Comparison of ENCODE assay signal across 8 cellular contexts in genomic region chr6:31664790-31665500, GRCh38.
A peak's percentile ranks its signal among the peaks of the same experiment; 100 is the strongest.
DNase-seq lines count a peak whose midpoint lies in the region; ATAC-seq and TF ChIP-seq lines count a peak whose summit lies in the region.

GPANK1 (minus strand) TSS chr6:31664997; CDS start chr6:31664478, 519 bp downstream.

- no peaks in the 10 kb centered on the region for H3K27me3 Mint-ChIP-seq in central memory CD8-positive, alpha-beta T cell

- H3K4me3 ChIP-seq in GM06990 (replicated peaks; ENCODE audit: low read depth, low read length) = peak within 1 kb of the TSS; percentile 98

- no peaks in the 10 kb centered on the region for H3K27me3 ChIP-seq in GM06990 (replicated peaks; ENCODE audit: control insufficient read depth, insufficient read depth, low read length)

- H3K9me3 Mint-ChIP-seq in central memory CD8-positive, alpha-beta T cell = no peaks in the 10 kb centered on the region

- H3K36me3 ChIP-seq in GM06990 (ENCODE audit: control insufficient read depth, insufficient read depth, low read length) = peaks cover 23% of the 10 kb centered on the region

- TF ChIP-seq CTCF in GM06990 (IDR thresholded peaks at IDR 0.05; ENCODE audit: insufficient read depth, low read length, poor library complexity, severe bottlenecking) = no peak

- ATAC-seq in HG03196 (IDR thresholded peaks at IDR 0.05; ENCODE audit: unreplicated experiment) (peak; percentile 33), GM19455 (IDR thresholded peaks at IDR 0.05; ENCODE audit: unreplicated experiment) (no peak)
- peak; percentile 44 for ATAC-seq in central memory CD8-positive, alpha-beta T cell (replicated peaks; ENCODE audit: extremely low read depth, poor library complexity, severe bottlenecking)

- DNase-seq in GM06990 (ENCODE audit: extremely low read depth, insufficient read length) (peak; percentile 82), NCI-H510A treated with DMSO at 0.1 percent for 48 hours (lab: John Stamatoyannopoulos, UW) (peak; percentile 95), islet precursor cell (peak; percentile 89)
- DNase-seq in activated CD4-positive, CD25-positive, alpha-beta regulatory T cell treated with anti-CD3 and anti-CD28 coated beads, Interleukin-2, amount 50 U/mL, for 72 hours = peak; percentile 84
- peak; percentile 80 to 82 for DNase-seq in central memory CD8-positive, alpha-beta T cell (ENCODE audit: low spot score in 2 of 2)
- peak; percentile 81 to 87 for DNase-seq in stimulated activated CD4-positive, alpha-beta T cell treated with anti-CD3 and anti-CD28 coated beads, Interleukin-12 subunit alpha, Interleukin-12 subunit beta, amount 100 ng/mL, for 24 hours (ENCODE audit: low read depth in 2 of 2)

- H3K4me3 Mint-ChIP-seq in central memory CD8-positive, alpha-beta T cell = peak within 1 kb of the TSS; percentile 96

- H3K36me3 Mint-ChIP-seq in central memory CD8-positive, alpha-beta T cell (ENCODE audit: insufficient read depth) = peaks cover 42% of the 10 kb centered on the region

- H3K4me1 Mint-ChIP-seq in central memory CD8-positive, alpha-beta T cell = peaks cover 57% of the 10 kb centered on the region

- H3K27ac Mint-ChIP-seq in central memory CD8-positive, alpha-beta T cell (ENCODE audit: low read depth) = peak within 1 kb of the TSS; percentile 94
